Comparison of ENCODE assay signal across 22 cellular contexts in the genomic region with DNA sequence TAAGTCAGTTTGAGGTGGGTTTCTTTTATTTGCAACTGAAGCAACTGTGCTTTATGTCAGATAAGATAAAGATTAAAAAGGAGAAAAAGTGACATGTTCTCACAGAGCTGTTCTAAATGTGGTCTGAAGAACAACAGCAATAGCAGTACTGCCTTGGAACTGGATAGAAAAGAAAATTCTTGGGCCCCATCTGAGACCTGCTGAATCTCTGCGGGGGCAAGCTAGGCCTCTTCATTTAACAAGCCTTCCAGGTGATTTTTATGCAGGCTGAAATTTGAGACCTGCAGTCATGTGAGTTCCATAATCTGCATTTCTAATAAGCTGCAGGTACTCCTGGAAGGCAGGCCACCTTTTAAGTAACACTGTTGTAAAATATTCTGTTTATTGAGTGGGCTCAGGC.
"Had no signal": no experiment of that assay in that cellular context is flagged by ENCODE, and none has a peak within 500 bp of the region (broad histone marks: within the 10 kb centered on the region; RNA-seq: fewer than 3 reads in every experiment).

No MANE protein-coding gene starts in this region.

- H3K4me3 ChIP-seq: breast epithelium, neural progenitor cell, testis, uterus had no signal

- H3K4me1 ChIP-seq: breast epithelium, testis, uterus had no signal

- DNase-seq: activated CD4-positive, alpha-beta memory T cell treated with anti-CD3 and anti-CD28 coated beads, Interleukin-2, amount 10 ng/mL, durations not matched to agents 7 days and 5 days; activated CD4-positive, alpha-beta T cell treated with anti-CD3 and anti-CD28 coated beads, Interleukin-2, amount 10 ng/mL, durations not matched to agents 24 days and 14 days; activated effector memory CD4-positive, alpha-beta T cell treated with Interleukin-2 at 50 U/mL for 16 hours; activated naive CD4-positive, alpha-beta T cell treated with anti-CD3 and anti-CD28 coated beads for 36 hours; activated naive CD8-positive, alpha-beta T cell treated with anti-CD3 and anti-CD28 coated beads, Interleukin-2, amount 10 ng/mL, durations not matched to agents 7 days and 5 days; activated T-cell treated with anti-CD3 and anti-CD28 coated beads, Interleukin-2, amount 50 U/mL, for 72 hours; amniotic stem cell; effector memory CD4-positive, alpha-beta T cell; foreskin keratinocyte; left ventricle myocardium superior; mammary epithelial cell; naive thymus-derived CD8-positive, alpha-beta T cell; retina; stimulated activated CD4-positive, alpha-beta T cell treated with anti-CD3 and anti-CD28 coated beads, Interleukin-2, amount 100 ng/mL, for 48 hours; stimulated activated CD8-positive, alpha-beta memory T cell treated with anti-CD3 and anti-CD28 coated beads, Interleukin-4, amount 100 ng/mL, for 48 hours; stimulated activated naive B cell treated with anti-CD40 and anti-IgM and Interleukin-4, amounts not matched to agents 10 μg/mL and 1 μg/mL and 100 μg/mL, for 72 hours; testis; trophoblast cell; uterus had no signal

- H3K9me3 ChIP-seq: breast epithelium, testis, uterus had no signal

- H3K36me3 ChIP-seq: breast epithelium, neural progenitor cell, uterus had no signal

- FAIRE-seq: colon had no signal

- H3K27me3 ChIP-seq: breast epithelium, foreskin keratinocyte, neural progenitor cell, testis, uterus had no signal

- H3K27ac ChIP-seq: breast epithelium, foreskin keratinocyte, neural progenitor cell, testis, uterus had no signal

- ATAC-seq: activated T-cell treated with anti-CD3 and anti-CD28 coated beads, Interleukin-2, amount 50 U/mL, for 72 hours; foreskin keratinocyte; left ventricle myocardium superior; naive thymus-derived CD8-positive, alpha-beta T cell; stimulated activated naive B cell treated with anti-CD40 and anti-IgM and Interleukin-4, amounts not matched to agents 10 μg/mL and 1 μg/mL and 100 μg/mL, for 72 hours had no signal
